Comparison of ENCODE assay signal across 35 cellular contexts in the genomic region with DNA sequence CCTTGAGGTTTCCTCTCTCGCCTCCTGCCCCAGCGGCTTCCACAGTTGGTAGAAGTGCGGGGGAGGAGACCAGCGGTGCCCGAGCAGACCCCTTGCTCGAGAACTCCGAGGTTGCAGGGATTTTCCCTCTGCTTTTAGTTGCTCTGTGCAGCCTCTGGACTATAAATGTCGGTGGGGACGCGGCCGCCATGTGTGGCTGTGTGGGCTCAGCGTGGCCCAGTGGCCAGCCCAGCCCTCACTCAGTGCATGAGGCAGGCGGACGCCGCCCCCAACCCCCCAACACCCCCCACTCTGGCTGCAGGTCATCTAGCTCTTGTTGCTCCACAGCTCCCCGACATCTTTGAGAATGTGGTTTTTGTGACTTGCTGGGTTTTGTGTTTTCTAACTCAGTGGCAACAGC. TPM values are rescaled to one million over a fixed set of nuclear protein-coding genes. Genes with fewer than 3 reads are reported as not detected.
"Had no signal": no experiment of that assay in that cellular context is flagged by ENCODE, and none has a peak within 500 bp of the region (broad histone marks: within the 10 kb centered on the region; RNA-seq: fewer than 3 reads in every experiment).

No MANE protein-coding gene starts in this region.

- H3K27ac ChIP-seq: adrenal gland, body of pancreas, esophagus muscularis mucosa, foreskin keratinocyte, gastrocnemius medialis, heart left ventricle, WERI-Rb-1 had no signal

- H3K4me3 ChIP-seq: adrenal gland, body of pancreas, esophagus muscularis mucosa, gastrocnemius medialis, heart left ventricle had no signal

- H3K9me3 ChIP-seq: adrenal gland, esophagus muscularis mucosa, gastrocnemius medialis had no signal

- FAIRE-seq: colon had no signal

- ATAC-seq: activated CD4-positive, CD25-positive, alpha-beta regulatory T cell treated with anti-CD3 and anti-CD28 coated beads, Interleukin-2, amount 50 U/mL, for 24 hours; activated CD8-positive, alpha-beta T cell treated with anti-CD3 and anti-CD28 coated beads for 36 hours; activated naive CD8-positive, alpha-beta T cell treated with anti-CD3 and anti-CD28 coated beads, Interleukin-2, amount 50 U/mL, for 24 hours; activated T-cell treated with anti-CD3 and anti-CD28 coated beads, Interleukin-2, amount 50 U/mL, for 4 hours; body of pancreas; effector memory CD8-positive, alpha-beta T cell; foreskin keratinocyte; gastrocnemius medialis; heart left ventricle; T-helper 17 cell had no signal

- H3K4me1 Mint-ChIP-seq: activated B cell treated with CpG ODN at 0.5 μM for 24 hours; activated naive CD4-positive, alpha-beta T cell treated with anti-CD3 and anti-CD28 coated beads, Interleukin-2, amount 50 U/mL, for 24 hours; activated naive CD8-positive, alpha-beta T cell treated with anti-CD3 and anti-CD28 coated beads for 36 hours; activated naive CD8-positive, alpha-beta T cell treated with anti-CD3 and anti-CD28 coated beads, Interleukin-2, amount 50 U/mL, for 24 hours; T-helper 17 cell had no signal

- H3K27me3 ChIP-seq: adrenal gland, body of pancreas, esophagus muscularis mucosa, foreskin keratinocyte, gastrocnemius medialis, heart left ventricle had no signal

- H3K27me3 Mint-ChIP-seq: activated B cell treated with CpG ODN at 0.5 μM for 24 hours; activated CD8-positive, alpha-beta T cell treated with anti-CD3 and anti-CD28 coated beads for 36 hours; activated naive CD4-positive, alpha-beta T cell treated with anti-CD3 and anti-CD28 coated beads, Interleukin-2, amount 50 U/mL, for 24 hours; activated naive CD8-positive, alpha-beta T cell treated with anti-CD3 and anti-CD28 coated beads for 36 hours; activated naive CD8-positive, alpha-beta T cell treated with anti-CD3 and anti-CD28 coated beads, Interleukin-2, amount 50 U/mL, for 24 hours; effector memory CD8-positive, alpha-beta T cell; T-helper 17 cell had no signal

- DNase-seq: activated B cell treated with CpG ODN at 0.5 μM for 24 hours; activated CD4-positive, alpha-beta T cell treated with anti-CD3 and anti-CD28 coated beads for 48 hours; activated CD4-positive, alpha-beta T cell treated with anti-CD3 and anti-CD28 coated beads, Interleukin-2, amount 50 U/mL, for 1 hour; activated CD4-positive, alpha-beta T cell treated with anti-CD3 and anti-CD28 coated beads, Interleukin-2, amount 50 U/mL, for 48 hours; activated CD8-positive, alpha-beta memory T cell treated with anti-CD3 and anti-CD28 coated beads for 24 hours; activated CD8-positive, alpha-beta T cell treated with anti-CD3 and anti-CD28 coated beads for 36 hours; activated effector memory CD4-positive, alpha-beta T cell treated with anti-CD3 and anti-CD28 coated beads, Interleukin-2, amount 50 U/mL, for 16 hours; activated naive CD4-positive, alpha-beta T cell treated with anti-CD3 and anti-CD28 coated beads for 36 hours; activated naive CD8-positive, alpha-beta T cell treated with anti-CD3 and anti-CD28 coated beads for 36 hours; activated naive CD8-positive, alpha-beta T cell treated with anti-CD3 and anti-CD28 coated beads, Interleukin-2, amount 50 U/mL, for 24 hours; activated T-cell treated with anti-CD3 and anti-CD28 coated beads, Interleukin-2, amount 50 U/mL, for 4 hours; adrenal gland; amygdala; aorta; body of pancreas; caudate nucleus; cortex of kidney; dermis blood vessel endothelial cell; effector CD4-positive, alpha-beta T cell; effector memory CD8-positive, alpha-beta T cell; erythroblast; foreskin keratinocyte; gastrocnemius medialis; glutamatergic neuron; T-helper 17 cell; T1000; WERI-Rb-1 had no signal

- H3K9me3 Mint-ChIP-seq: activated B cell treated with CpG ODN at 0.5 μM for 24 hours; activated CD8-positive, alpha-beta T cell treated with anti-CD3 and anti-CD28 coated beads for 36 hours; activated naive CD4-positive, alpha-beta T cell treated with anti-CD3 and anti-CD28 coated beads, Interleukin-2, amount 50 U/mL, for 24 hours; activated naive CD8-positive, alpha-beta T cell treated with anti-CD3 and anti-CD28 coated beads, Interleukin-2, amount 50 U/mL, for 24 hours; activated T-cell treated with anti-CD3 and anti-CD28 coated beads, Interleukin-2, amount 50 U/mL, for 4 hours; effector memory CD8-positive, alpha-beta T cell had no signal

- H3K4me1 ChIP-seq: adrenal gland, body of pancreas, esophagus muscularis mucosa, foreskin keratinocyte, gastrocnemius medialis, heart left ventricle had no signal

- H3K27ac Mint-ChIP-seq: activated B cell treated with CpG ODN at 0.5 μM for 24 hours; activated CD8-positive, alpha-beta T cell treated with anti-CD3 and anti-CD28 coated beads for 36 hours; activated naive CD4-positive, alpha-beta T cell treated with anti-CD3 and anti-CD28 coated beads for 36 hours; activated naive CD4-positive, alpha-beta T cell treated with anti-CD3 and anti-CD28 coated beads, Interleukin-2, amount 50 U/mL, for 24 hours; activated naive CD8-positive, alpha-beta T cell treated with anti-CD3 and anti-CD28 coated beads for 36 hours; activated naive CD8-positive, alpha-beta T cell treated with anti-CD3 and anti-CD28 coated beads, Interleukin-2, amount 50 U/mL, for 24 hours; activated T-helper 1 cell treated with anti-CD3 and anti-CD28 coated beads, Interleukin-12 subunit alpha, Interleukin-12 subunit beta, Interleukin-2, Interleukin-4 antibody, amounts not matched to agents 30 ng/mL and 10 ng/mL and 1 ng/mL, durations not matched to agents 14 hours and 24 hours and 36 hours; activated T-helper 2 cell treated with anti-CD3 and anti-CD28 coated beads, Interferon-gamma antibody, Interleukin-2, Interleukin-4, amounts not matched to agents 10 μg/mL and 5 μg/mL and 100 μg/mL, durations not matched to agents 14 hours and 24 hours and 36 hours; effector memory CD8-positive, alpha-beta T cell; T-helper 17 cell; T-helper 2 cell treated with Interferon-gamma antibody and Interleukin-4, amounts not matched to agents 5 μg/mL and 100 μg/mL, for 36 hours had no signal

- H3K4me3 Mint-ChIP-seq: activated B cell treated with CpG ODN at 0.5 μM for 24 hours; activated CD8-positive, alpha-beta T cell treated with anti-CD3 and anti-CD28 coated beads for 36 hours; activated naive CD4-positive, alpha-beta T cell treated with anti-CD3 and anti-CD28 coated beads for 36 hours; activated naive CD4-positive, alpha-beta T cell treated with anti-CD3 and anti-CD28 coated beads, Interleukin-2, amount 50 U/mL, for 24 hours; activated naive CD8-positive, alpha-beta T cell treated with anti-CD3 and anti-CD28 coated beads for 36 hours; activated naive CD8-positive, alpha-beta T cell treated with anti-CD3 and anti-CD28 coated beads, Interleukin-2, amount 50 U/mL, for 24 hours; activated T-cell treated with anti-CD3 and anti-CD28 coated beads, Interleukin-2, amount 50 U/mL, for 4 hours; activated T-helper 1 cell treated with anti-CD3 and anti-CD28 coated beads, Interleukin-12 subunit alpha, Interleukin-12 subunit beta, Interleukin-2, Interleukin-4 antibody, amounts not matched to agents 30 ng/mL and 10 ng/mL and 1 ng/mL, durations not matched to agents 14 hours and 24 hours and 36 hours; effector memory CD8-positive, alpha-beta T cell; T-helper 17 cell; T-helper 2 cell treated with Interferon-gamma antibody and Interleukin-4, amounts not matched to agents 5 μg/mL and 100 μg/mL, for 36 hours had no signal

RNA-seq across cellular contexts. Expression of a gene that starts 57.5 kb away (rescaled TPM):
- total RNA-seq: activated B cell treated with CpG ODN at 0.5 μM for 24 hours; activated naive CD4-positive, alpha-beta T cell treated with anti-CD3 and anti-CD28 coated beads for 36 hours; aorta; body of pancreas; dermis blood vessel endothelial cell; foreskin keratinocyte had no signal
- polyA plus RNA-seq: aorta, foreskin keratinocyte, heart left ventricle had no signal
